Comparison of ENCODE assay signal across 31 cellular contexts in genomic region chr17:6094453-6094852, GRCh38. TPM values are rescaled to one million over a fixed set of nuclear protein-coding genes. Genes with fewer than 3 reads are reported as not detected.
"Had no signal": no experiment of that assay in that cellular context is flagged by ENCODE, and none has a peak within 500 bp of the region (broad histone marks: within the 10 kb centered on the region; RNA-seq: fewer than 3 reads in every experiment).

No MANE protein-coding gene starts in this region.

- H3K4me1 ChIP-seq: ascending aorta, breast epithelium, foreskin keratinocyte had no signal

- H3K36me3 ChIP-seq: ascending aorta, breast epithelium, cardiac muscle cell, gastrocnemius medialis, heart left ventricle had no signal

- H3K4me3 ChIP-seq: ascending aorta, breast epithelium, cardiac muscle cell, coronary artery, dorsolateral prefrontal cortex, esophagus muscularis mucosa, gastrocnemius medialis, heart left ventricle had no signal

- H3K9me3 ChIP-seq: ascending aorta, breast epithelium, esophagus muscularis mucosa, gastrocnemius medialis, heart left ventricle had no signal

- H3K27ac ChIP-seq: ascending aorta, breast epithelium, cardiac muscle cell, coronary artery, dorsolateral prefrontal cortex, esophagus muscularis mucosa, foreskin keratinocyte, gastrocnemius medialis, heart left ventricle had no signal

- DNase-seq: activated CD4-positive, alpha-beta T cell treated with anti-CD3 and anti-CD28 coated beads for 1 hour; activated CD4-positive, alpha-beta T cell treated with anti-CD3 and anti-CD28 coated beads for 4 hours; activated CD4-positive, alpha-beta T cell treated with anti-CD3 and anti-CD28 coated beads, Interleukin-2, amount 10 ng/mL, durations not matched to agents 7 days and 5 days; activated CD4-positive, alpha-beta T cell treated with anti-CD3 and anti-CD28 coated beads, Interleukin-2, amount 50 U/mL, for 4 hours; activated CD4-positive, CD25-positive, alpha-beta regulatory T cell; activated CD8-positive, alpha-beta memory T cell treated with anti-CD3 and anti-CD28 coated beads for 24 hours; activated CD8-positive, alpha-beta T cell treated with anti-CD3 and anti-CD28 coated beads for 36 hours; activated gamma-delta T cell; activated naive CD4-positive, alpha-beta T cell; activated naive CD4-positive, alpha-beta T cell treated with anti-CD3 and anti-CD28 coated beads, Interleukin-2, amount 10 ng/mL, durations not matched to agents 7 days and 5 days; activated naive CD8-positive, alpha-beta T cell treated with anti-CD3 and anti-CD28 coated beads, Interleukin-2, amount 10 ng/mL, durations not matched to agents 7 days and 5 days; activated T-cell treated with anti-CD3 and anti-CD28 coated beads, Interleukin-2, amount 50 U/mL, for 1 hour; activated T-cell treated with anti-CD3 and anti-CD28 coated beads, Interleukin-2, amount 50 U/mL, for 72 hours; central memory CD4-positive, alpha-beta T cell; cerebellar nuclear complex; effector memory CD4-positive, alpha-beta T cell; endodermal cell; erythroblast; foreskin keratinocyte; gastrocnemius medialis; glutamatergic neuron; heart left ventricle; T-helper 1 cell; T-helper 17 cell; T1000 had no signal

- H3K27me3 ChIP-seq: ascending aorta, breast epithelium, dorsolateral prefrontal cortex, esophagus muscularis mucosa, foreskin keratinocyte, gastrocnemius medialis, heart left ventricle had no signal

RNA-seq across cellular contexts. Expression of gene WSCD1, which starts 24.3 kb away (rescaled TPM):
- total RNA-seq: activated CD4-positive, alpha-beta T cell treated with anti-CD3 and anti-CD28 coated beads, Interleukin-2, amount 10 ng/mL, durations not matched to agents 7 days and 5 days; activated naive CD8-positive, alpha-beta T cell treated with anti-CD3 and anti-CD28 coated beads, Interleukin-2, amount 10 ng/mL, durations not matched to agents 7 days and 5 days; foreskin keratinocyte had no signal
- polyA plus RNA-seq: foreskin keratinocyte had no signal
